ENCODE assay signal across 1 cellular context in genomic region chr14:35405304-35405996, GRCh38.
TF ChIP-seq lines count a peak whose summit lies in the region.

No MANE protein-coding gene starts in this region.

TF ChIP-seq in HCT116, 20 proteins besides CTCF, POLR2A, EP300 and RAD21 (continued from another document):
- no peak for TF ChIP-seq TCF7L2 (IDR thresholded peaks at IDR 0.05; ENCODE audit: borderline replicate concordance, extremely low read depth, insufficient read depth, insufficient read length)
- no peak for TF ChIP-seq SRF (IDR thresholded peaks at IDR 0.05; ENCODE audit: low read depth)
- no peak for TF ChIP-seq CBX3 (IDR thresholded peaks at IDR 0.05; ENCODE audit: low read depth)
- TF ChIP-seq SP1 (IDR thresholded peaks at IDR 0.05; ENCODE audit: low read depth) = no peak
- no peak for TF ChIP-seq REST (IDR thresholded peaks at IDR 0.05; ENCODE audit: low read depth)
- TF ChIP-seq POLR2AphosphoS5 (IDR thresholded peaks at IDR 0.05; ENCODE audit: low read depth, low read length) = no peak
- TF ChIP-seq YY1 (IDR thresholded peaks at IDR 0.05; ENCODE audit: extremely low read depth, insufficient replicate concordance, low read depth, low read length) = no peak
- no peak for TF ChIP-seq EGR1 (IDR thresholded peaks at IDR 0.05; ENCODE audit: low read depth)
